1 cellular context compared by ENCODE assay signal in the genomic region with DNA sequence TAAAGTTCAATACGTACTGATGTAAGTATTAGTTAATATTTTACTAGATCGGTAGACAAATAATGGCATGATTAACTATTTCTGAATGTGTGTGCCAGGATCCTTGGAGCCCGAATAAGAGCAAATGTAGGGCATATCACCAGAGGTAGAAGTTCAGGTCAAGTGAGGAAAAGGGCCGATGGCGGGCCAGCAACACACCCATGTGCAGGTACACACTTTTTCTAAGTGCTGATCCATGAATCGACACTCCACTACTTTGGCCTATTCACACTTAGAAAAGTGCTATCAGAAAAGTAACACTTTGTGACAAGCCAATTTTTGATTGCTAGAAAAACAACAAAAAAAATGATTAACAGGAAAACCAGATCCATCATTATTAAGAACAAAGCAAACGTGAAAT.
TF ChIP-seq lines count a peak whose summit lies in the region.

No MANE protein-coding gene starts in this region.

TF ChIP-seq in HepG2, 621 proteins besides CTCF, POLR2A, EP300 and RAD21 (continued from another document):
- TF ChIP-seq, protein P1, sequence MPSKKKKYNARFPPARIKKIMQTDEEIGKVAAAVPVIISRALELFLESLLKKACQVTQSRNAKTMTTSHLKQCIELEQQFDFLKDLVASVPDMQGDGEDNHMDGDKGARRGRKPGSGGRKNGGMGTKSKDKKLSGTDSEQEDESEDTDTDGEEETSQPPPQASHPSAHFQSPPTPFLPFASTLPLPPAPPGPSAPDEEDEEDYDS (CRISPR knock-in tag; IDR thresholded peaks at IDR 0.05), result no peak
- TF ChIP-seq PCBP1 (IDR thresholded peaks at IDR 0.05; ENCODE audit: borderline replicate concordance, low read depth, low read length), result no peak
- peak; percentile 5 for TF ChIP-seq PHF5A (CRISPR knock-in tag; IDR thresholded peaks at IDR 0.05; ENCODE audit: low read depth, unreplicated experiment)
- TF ChIP-seq RNF2 (conservative IDR thresholded peaks at IDR 0.05; ENCODE audit: low read depth), result no peak
- TF ChIP-seq ZNF709 (CRISPR knock-in tag; IDR thresholded peaks at IDR 0.05), result no peak
- TF ChIP-seq, protein P2, sequence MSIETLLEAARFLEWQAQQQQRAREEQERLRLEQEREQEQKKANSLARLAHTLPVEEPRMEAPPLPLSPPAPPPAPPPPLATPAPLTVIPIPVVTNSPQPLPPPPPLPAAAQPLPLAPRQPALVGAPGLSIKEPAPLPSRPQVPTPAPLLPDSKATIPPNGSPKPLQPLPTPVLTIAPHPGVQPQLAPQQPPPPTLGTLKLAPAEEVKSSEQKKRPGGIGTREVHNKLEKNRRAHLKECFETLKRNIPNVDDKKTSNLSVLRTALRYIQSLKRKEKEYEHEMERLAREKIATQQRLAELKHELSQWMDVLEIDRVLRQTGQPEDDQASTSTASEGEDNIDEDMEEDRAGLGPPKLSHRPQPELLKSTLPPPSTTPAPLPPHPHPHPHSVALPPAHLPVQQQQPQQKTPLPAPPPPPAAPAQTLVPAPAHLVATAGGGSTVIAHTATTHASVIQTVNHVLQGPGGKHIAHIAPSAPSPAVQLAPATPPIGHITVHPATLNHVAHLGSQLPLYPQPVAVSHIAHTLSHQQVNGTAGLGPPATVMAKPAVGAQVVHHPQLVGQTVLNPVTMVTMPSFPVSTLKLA (IDR thresholded peaks at IDR 0.05), result no peak
- TF ChIP-seq ZSCAN12 (CRISPR knock-in tag; IDR thresholded peaks at IDR 0.05), result no peak
- no peak for TF ChIP-seq CBX2 (IDR thresholded peaks at IDR 0.05; ENCODE audit: low read depth, low read length)
- TF ChIP-seq CBX2 (CRISPR knock-in tag; IDR thresholded peaks at IDR 0.05; ENCODE audit: low read depth), result no peak
- TF ChIP-seq MEIS2 (CRISPR knock-in tag; IDR thresholded peaks at IDR 0.05), result no peak
- TF ChIP-seq FOXA1 (IDR thresholded peaks at IDR 0.05), result no peak
- TF ChIP-seq FOXA1 (CRISPR knock-in tag; IDR thresholded peaks at IDR 0.05), result no peak
- no peak for TF ChIP-seq ZNF670 (CRISPR knock-in tag; IDR thresholded peaks at IDR 0.05; ENCODE audit: borderline replicate concordance)
